1 cellular context compared by ENCODE assay signal in the genomic region with DNA sequence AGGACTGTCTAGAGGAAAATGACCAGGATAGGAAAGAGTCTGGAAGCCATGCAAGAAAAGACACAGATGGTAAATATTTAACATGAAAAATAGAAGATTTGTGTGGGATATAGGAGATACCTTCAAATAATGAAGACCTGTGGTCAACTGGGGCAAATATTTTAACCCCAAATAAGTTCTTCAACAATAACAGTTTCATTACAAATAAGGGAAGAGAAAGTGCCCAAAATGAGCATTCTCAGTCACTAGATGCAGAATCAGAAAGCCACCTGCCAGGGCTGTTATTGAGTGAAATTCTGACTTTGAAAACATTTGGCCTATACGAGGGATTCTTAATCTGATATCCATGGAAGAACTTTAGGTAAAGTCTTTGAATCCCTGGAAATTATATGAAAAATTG.
TF ChIP-seq lines count a peak whose summit lies in the region.

No MANE protein-coding gene starts in this region.

TF ChIP-seq in GM12878, 131 proteins besides CTCF, POLR2A, EP300 and RAD21 (continued from another document and continues in another):
- TF ChIP-seq, protein P1, sequence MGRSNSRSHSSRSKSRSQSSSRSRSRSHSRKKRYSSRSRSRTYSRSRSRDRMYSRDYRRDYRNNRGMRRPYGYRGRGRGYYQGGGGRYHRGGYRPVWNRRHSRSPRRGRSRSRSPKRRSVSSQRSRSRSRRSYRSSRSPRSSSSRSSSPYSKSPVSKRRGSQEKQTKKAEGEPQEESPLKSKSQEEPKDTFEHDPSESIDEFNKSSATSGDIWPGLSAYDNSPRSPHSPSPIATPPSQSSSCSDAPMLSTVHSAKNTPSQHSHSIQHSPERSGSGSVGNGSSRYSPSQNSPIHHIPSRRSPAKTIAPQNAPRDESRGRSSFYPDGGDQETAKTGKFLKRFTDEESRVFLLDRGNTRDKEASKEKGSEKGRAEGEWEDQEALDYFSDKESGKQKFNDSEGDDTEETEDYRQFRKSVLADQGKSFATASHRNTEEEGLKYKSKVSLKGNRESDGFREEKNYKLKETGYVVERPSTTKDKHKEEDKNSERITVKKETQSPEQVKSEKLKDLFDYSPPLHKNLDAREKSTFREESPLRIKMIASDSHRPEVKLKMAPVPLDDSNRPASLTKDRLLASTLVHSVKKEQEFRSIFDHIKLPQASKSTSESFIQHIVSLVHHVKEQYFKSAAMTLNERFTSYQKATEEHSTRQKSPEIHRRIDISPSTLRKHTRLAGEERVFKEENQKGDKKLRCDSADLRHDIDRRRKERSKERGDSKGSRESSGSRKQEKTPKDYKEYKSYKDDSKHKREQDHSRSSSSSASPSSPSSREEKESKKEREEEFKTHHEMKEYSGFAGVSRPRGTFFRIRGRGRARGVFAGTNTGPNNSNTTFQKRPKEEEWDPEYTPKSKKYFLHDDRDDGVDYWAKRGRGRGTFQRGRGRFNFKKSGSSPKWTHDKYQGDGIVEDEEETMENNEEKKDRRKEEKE (IDR thresholded peaks at IDR 0.05): no peak
- TF ChIP-seq NFXL1 (IDR thresholded peaks at IDR 0.05; ENCODE audit: borderline replicate concordance) (no peak), MYB (IDR thresholded peaks at IDR 0.05; ENCODE audit: borderline replicate concordance, low read depth, low read length) (no peak), STAT3 (IDR thresholded peaks at IDR 0.05; ENCODE audit: low read depth, low read length) (no peak), EGR1 (IDR thresholded peaks at IDR 0.05; ENCODE audit: borderline replicate concordance in 1 of 2, low read depth in 2 of 2, low read length in 2 of 2) (no peak), BRCA1 (IDR thresholded peaks at IDR 0.05; ENCODE audit: low read depth, low read length) (no peak), SUPT20H (IDR thresholded peaks at IDR 0.05; ENCODE audit: borderline replicate concordance, control insufficient read depth, low read depth, low read length) (no peak), TCF3 (IDR thresholded peaks at IDR 0.05; ENCODE audit: borderline replicate concordance, insufficient read depth, low read depth, low read length) (peak; percentile 95), NFIC (IDR thresholded peaks at IDR 0.05; ENCODE audit: low read depth, low read length) (peak; percentile 94), CBX3 (IDR thresholded peaks at IDR 0.05; ENCODE audit: borderline replicate concordance, low read depth) (no peak), RAD51 (IDR thresholded peaks at IDR 0.05) (no peak), CREB1 (IDR thresholded peaks at IDR 0.05; ENCODE audit: low read depth) (peak; percentile 43; the same call in 1 of the 2 replicates), KDM1A (IDR thresholded peaks at IDR 0.05; ENCODE audit: borderline replicate concordance) (no peak), IKZF1 (conservative IDR thresholded peaks at IDR 0.05) (peak; percentile 78), ZNF217 (IDR thresholded peaks at IDR 0.05) (peak; percentile 76; the same call in 1 of the 2 replicates), POLR2AphosphoS5 (IDR thresholded peaks at IDR 0.05; ENCODE audit: low read length) (0 out of 2 replicates have a peak, but pooled peaks have one; percentile 15), CHD2 (IDR thresholded peaks at IDR 0.05; ENCODE audit: borderline replicate concordance, low read depth, low read length) (no peak), ESRRA (IDR thresholded peaks at IDR 0.05; ENCODE audit: low read length) (no peak), HDGF (IDR thresholded peaks at IDR 0.05) (no peak), PML (IDR thresholded peaks at IDR 0.05; ENCODE audit: low read length) (peak; percentile 59; the same call in 1 of the 2 replicates), TCF7 (IDR thresholded peaks at IDR 0.05; ENCODE audit: borderline replicate concordance) (no peak), YY1 (IDR thresholded peaks at IDR 0.05; ENCODE audit: low read depth, low read length) (no peak), PAX5 (IDR thresholded peaks at IDR 0.05; ENCODE audit: borderline replicate concordance, low read depth, low read length) (peak; percentile 73; the same call in 1 of the 2 replicates), ATF7 (IDR thresholded peaks at IDR 0.05; ENCODE audit: low read depth) (peak; percentile 57), ASH2L (IDR thresholded peaks at IDR 0.05; ENCODE audit: borderline replicate concordance, low read depth) (no peak), MTA2 (IDR thresholded peaks at IDR 0.05; ENCODE audit: low read depth) (peak; percentile 94), BMI1 (IDR thresholded peaks at IDR 0.05; ENCODE audit: borderline replicate concordance) (peak; percentile 65), TARDBP (IDR thresholded peaks at IDR 0.05; ENCODE audit: borderline replicate concordance) (no peak)
- TF ChIP-seq, protein P2, sequence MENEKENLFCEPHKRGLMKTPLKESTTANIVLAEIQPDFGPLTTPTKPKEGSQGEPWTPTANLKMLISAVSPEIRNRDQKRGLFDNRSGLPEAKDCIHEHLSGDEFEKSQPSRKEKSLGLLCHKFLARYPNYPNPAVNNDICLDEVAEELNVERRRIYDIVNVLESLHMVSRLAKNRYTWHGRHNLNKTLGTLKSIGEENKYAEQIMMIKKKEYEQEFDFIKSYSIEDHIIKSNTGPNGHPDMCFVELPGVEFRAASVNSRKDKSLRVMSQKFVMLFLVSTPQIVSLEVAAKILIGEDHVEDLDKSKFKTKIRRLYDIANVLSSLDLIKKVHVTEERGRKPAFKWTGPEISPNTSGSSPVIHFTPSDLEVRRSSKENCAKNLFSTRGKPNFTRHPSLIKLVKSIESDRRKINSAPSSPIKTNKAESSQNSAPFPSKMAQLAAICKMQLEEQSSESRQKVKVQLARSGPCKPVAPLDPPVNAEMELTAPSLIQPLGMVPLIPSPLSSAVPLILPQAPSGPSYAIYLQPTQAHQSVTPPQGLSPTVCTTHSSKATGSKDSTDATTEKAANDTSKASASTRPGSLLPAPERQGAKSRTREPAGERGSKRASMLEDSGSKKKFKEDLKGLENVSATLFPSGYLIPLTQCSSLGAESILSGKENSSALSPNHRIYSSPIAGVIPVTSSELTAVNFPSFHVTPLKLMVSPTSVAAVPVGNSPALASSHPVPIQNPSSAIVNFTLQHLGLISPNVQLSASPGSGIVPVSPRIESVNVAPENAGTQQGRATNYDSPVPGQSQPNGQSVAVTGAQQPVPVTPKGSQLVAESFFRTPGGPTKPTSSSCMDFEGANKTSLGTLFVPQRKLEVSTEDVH (IDR thresholded peaks at IDR 0.05; ENCODE audit: low read depth, partially characterized antibody): no peak
- TF ChIP-seq, protein P3, sequence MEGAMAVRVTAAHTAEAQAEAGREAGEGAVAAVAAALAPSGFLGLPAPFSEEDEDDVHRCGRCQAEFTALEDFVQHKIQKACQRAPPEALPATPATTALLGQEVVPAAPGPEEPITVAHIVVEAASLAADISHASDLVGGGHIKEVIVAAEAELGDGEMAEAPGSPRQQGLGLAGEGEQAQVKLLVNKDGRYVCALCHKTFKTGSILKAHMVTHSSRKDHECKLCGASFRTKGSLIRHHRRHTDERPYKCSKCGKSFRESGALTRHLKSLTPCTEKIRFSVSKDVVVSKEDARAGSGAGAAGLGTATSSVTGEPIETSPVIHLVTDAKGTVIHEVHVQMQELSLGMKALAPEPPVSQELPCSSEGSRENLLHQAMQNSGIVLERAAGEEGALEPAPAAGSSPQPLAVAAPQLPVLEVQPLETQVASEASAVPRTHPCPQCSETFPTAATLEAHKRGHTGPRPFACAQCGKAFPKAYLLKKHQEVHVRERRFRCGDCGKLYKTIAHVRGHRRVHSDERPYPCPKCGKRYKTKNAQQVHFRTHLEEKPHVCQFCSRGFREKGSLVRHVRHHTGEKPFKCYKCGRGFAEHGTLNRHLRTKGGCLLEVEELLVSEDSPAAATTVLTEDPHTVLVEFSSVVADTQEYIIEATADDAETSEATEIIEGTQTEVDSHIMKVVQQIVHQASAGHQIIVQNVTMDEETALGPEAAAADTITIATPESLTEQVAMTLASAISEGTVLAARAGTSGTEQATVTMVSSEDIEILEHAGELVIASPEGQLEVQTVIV (IDR thresholded peaks at IDR 0.05; ENCODE audit: borderline replicate concordance, partially characterized antibody): no peak
- TF ChIP-seq, protein P4, sequence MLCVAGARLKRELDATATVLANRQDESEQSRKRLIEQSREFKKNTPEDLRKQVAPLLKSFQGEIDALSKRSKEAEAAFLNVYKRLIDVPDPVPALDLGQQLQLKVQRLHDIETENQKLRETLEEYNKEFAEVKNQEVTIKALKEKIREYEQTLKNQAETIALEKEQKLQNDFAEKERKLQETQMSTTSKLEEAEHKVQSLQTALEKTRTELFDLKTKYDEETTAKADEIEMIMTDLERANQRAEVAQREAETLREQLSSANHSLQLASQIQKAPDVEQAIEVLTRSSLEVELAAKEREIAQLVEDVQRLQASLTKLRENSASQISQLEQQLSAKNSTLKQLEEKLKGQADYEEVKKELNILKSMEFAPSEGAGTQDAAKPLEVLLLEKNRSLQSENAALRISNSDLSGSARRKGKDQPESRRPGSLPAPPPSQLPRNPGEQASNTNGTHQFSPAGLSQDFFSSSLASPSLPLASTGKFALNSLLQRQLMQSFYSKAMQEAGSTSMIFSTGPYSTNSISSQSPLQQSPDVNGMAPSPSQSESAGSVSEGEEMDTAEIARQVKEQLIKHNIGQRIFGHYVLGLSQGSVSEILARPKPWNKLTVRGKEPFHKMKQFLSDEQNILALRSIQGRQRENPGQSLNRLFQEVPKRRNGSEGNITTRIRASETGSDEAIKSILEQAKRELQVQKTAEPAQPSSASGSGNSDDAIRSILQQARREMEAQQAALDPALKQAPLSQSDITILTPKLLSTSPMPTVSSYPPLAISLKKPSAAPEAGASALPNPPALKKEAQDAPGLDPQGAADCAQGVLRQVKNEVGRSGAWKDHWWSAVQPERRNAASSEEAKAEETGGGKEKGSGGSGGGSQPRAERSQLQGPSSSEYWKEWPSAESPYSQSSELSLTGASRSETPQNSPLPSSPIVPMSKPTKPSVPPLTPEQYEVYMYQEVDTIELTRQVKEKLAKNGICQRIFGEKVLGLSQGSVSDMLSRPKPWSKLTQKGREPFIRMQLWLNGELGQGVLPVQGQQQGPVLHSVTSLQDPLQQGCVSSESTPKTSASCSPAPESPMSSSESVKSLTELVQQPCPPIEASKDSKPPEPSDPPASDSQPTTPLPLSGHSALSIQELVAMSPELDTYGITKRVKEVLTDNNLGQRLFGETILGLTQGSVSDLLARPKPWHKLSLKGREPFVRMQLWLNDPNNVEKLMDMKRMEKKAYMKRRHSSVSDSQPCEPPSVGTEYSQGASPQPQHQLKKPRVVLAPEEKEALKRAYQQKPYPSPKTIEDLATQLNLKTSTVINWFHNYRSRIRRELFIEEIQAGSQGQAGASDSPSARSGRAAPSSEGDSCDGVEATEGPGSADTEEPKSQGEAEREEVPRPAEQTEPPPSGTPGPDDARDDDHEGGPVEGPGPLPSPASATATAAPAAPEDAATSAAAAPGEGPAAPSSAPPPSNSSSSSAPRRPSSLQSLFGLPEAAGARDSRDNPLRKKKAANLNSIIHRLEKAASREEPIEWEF (IDR thresholded peaks at IDR 0.05; ENCODE audit: insufficient replicate concordance, low read depth, low read length): peak; percentile 73
- TF ChIP-seq, protein P5, sequence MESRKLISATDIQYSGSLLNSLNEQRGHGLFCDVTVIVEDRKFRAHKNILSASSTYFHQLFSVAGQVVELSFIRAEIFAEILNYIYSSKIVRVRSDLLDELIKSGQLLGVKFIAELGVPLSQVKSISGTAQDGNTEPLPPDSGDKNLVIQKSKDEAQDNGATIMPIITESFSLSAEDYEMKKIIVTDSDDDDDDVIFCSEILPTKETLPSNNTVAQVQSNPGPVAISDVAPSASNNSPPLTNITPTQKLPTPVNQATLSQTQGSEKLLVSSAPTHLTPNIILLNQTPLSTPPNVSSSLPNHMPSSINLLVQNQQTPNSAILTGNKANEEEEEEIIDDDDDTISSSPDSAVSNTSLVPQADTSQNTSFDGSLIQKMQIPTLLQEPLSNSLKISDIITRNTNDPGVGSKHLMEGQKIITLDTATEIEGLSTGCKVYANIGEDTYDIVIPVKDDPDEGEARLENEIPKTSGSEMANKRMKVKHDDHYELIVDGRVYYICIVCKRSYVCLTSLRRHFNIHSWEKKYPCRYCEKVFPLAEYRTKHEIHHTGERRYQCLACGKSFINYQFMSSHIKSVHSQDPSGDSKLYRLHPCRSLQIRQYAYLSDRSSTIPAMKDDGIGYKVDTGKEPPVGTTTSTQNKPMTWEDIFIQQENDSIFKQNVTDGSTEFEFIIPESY (IDR thresholded peaks at IDR 0.05): no peak
- TF ChIP-seq, protein P6, sequence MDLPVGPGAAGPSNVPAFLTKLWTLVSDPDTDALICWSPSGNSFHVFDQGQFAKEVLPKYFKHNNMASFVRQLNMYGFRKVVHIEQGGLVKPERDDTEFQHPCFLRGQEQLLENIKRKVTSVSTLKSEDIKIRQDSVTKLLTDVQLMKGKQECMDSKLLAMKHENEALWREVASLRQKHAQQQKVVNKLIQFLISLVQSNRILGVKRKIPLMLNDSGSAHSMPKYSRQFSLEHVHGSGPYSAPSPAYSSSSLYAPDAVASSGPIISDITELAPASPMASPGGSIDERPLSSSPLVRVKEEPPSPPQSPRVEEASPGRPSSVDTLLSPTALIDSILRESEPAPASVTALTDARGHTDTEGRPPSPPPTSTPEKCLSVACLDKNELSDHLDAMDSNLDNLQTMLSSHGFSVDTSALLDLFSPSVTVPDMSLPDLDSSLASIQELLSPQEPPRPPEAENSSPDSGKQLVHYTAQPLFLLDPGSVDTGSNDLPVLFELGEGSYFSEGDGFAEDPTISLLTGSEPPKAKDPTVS (IDR thresholded peaks at IDR 0.05; ENCODE audit: low read depth, low read length): no peak
- TF ChIP-seq, protein P7, sequence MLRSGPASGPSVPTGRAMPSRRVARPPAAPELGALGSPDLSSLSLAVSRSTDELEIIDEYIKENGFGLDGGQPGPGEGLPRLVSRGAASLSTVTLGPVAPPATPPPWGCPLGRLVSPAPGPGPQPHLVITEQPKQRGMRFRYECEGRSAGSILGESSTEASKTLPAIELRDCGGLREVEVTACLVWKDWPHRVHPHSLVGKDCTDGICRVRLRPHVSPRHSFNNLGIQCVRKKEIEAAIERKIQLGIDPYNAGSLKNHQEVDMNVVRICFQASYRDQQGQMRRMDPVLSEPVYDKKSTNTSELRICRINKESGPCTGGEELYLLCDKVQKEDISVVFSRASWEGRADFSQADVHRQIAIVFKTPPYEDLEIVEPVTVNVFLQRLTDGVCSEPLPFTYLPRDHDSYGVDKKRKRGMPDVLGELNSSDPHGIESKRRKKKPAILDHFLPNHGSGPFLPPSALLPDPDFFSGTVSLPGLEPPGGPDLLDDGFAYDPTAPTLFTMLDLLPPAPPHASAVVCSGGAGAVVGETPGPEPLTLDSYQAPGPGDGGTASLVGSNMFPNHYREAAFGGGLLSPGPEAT (IDR thresholded peaks at IDR 0.05; ENCODE audit: low read depth): peak; percentile 42
- TF ChIP-seq, protein P8, sequence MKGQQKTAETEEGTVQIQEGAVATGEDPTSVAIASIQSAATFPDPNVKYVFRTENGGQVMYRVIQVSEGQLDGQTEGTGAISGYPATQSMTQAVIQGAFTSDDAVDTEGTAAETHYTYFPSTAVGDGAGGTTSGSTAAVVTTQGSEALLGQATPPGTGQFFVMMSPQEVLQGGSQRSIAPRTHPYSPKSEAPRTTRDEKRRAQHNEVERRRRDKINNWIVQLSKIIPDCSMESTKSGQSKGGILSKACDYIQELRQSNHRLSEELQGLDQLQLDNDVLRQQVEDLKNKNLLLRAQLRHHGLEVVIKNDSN (IDR thresholded peaks at IDR 0.05; ENCODE audit: borderline replicate concordance, extremely low read length, insufficient read depth, low read depth, low read length): no peak
